1 cellular context compared by ENCODE assay signal in the genomic region with DNA sequence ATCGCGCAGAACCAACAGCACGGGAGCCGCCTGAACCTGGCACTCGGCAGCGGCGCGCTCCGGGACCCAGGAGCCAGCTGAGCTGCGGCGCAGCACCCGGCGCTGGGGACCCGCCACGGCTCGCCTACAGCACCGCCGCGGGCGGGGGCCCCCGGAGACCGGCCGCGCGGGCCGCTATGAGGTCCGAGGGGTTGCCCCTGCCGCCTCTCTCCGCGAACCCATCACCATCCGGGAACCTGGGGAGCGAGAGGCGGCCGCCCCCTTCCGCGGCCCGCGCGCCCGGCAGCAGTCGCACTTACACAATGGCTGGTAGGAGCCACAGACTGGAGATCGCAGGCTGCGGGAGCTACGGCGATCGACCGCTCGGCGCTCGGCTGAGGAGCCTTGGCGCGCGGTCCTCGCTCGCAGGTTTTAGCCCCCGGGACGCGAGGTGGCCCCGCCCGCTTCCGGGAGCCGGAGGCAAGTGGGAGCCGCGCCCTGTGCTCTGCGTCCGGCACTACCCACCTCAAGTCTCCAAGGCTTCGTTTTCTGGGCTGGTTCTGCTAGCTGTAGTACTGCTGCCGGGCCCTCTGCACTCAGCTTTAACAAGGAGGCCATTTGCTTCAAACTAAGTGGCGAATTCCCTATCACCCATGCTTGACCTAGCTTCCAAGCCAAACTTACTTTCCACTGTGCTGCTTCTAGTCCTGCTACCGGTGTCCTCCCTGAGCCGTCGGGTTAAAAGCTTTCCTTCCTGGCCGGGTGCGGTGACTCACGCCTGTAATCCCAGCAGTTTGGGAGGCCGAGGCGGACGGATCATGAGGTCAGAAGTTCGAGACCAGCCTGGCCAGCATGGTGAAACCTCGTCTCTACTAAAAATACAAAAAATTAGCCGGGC.
TF ChIP-seq lines count a peak whose summit lies in the region.

TSS of gene TPK1 (minus strand) at position 386 of the 877 bp plus-strand sequence. CDS start 451 bp downstream, outside the sequence.

TF ChIP-seq in WTC11, 78 proteins besides CTCF, POLR2A, EP300 and RAD21 (continued from another document):
- TF ChIP-seq, protein P1, sequence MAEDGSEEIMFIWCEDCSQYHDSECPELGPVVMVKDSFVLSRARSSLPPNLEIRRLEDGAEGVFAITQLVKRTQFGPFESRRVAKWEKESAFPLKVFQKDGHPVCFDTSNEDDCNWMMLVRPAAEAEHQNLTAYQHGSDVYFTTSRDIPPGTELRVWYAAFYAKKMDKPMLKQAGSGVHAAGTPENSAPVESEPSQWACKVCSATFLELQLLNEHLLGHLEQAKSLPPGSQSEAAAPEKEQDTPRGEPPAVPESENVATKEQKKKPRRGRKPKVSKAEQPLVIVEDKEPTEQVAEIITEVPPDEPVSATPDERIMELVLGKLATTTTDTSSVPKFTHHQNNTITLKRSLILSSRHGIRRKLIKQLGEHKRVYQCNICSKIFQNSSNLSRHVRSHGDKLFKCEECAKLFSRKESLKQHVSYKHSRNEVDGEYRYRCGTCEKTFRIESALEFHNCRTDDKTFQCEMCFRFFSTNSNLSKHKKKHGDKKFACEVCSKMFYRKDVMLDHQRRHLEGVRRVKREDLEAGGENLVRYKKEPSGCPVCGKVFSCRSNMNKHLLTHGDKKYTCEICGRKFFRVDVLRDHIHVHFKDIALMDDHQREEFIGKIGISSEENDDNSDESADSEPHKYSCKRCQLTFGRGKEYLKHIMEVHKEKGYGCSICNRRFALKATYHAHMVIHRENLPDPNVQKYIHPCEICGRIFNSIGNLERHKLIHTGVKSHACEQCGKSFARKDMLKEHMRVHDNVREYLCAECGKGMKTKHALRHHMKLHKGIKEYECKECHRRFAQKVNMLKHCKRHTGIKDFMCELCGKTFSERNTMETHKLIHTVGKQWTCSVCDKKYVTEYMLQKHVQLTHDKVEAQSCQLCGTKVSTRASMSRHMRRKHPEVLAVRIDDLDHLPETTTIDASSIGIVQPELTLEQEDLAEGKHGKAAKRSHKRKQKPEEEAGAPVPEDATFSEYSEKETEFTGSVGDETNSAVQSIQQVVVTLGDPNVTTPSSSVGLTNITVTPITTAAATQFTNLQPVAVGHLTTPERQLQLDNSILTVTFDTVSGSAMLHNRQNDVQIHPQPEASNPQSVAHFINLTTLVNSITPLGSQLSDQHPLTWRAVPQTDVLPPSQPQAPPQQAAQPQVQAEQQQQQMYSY (CRISPR knock-in tag; IDR thresholded peaks at IDR 0.05) = no peak
- peak; percentile 79; the same call in 1 of the 2 replicates for TF ChIP-seq E2F1 (CRISPR knock-in tag; IDR thresholded peaks at IDR 0.05)
- TF ChIP-seq GRHL2 (CRISPR knock-in tag; IDR thresholded peaks at IDR 0.05; ENCODE audit: insufficient replicate concordance, severe bottlenecking) = no peak
- no peak for TF ChIP-seq NR1H2 (CRISPR knock-in tag; IDR thresholded peaks at IDR 0.05)
- 0 out of 2 replicates have a peak, but pooled peaks have one; percentile 32 for TF ChIP-seq ELF4 (CRISPR knock-in tag; IDR thresholded peaks at IDR 0.05; ENCODE audit: low read depth)
TF ChIP-seq in WTC11: peak in this region for 25.
